ENCODE assay signal across 1 cellular context in genomic region chr7:520503-521161, GRCh38.
TF ChIP-seq lines count a peak whose summit lies in the region.

No MANE protein-coding gene starts in this region.

TF ChIP-seq in H1, 55 proteins besides CTCF, POLR2A, EP300 and RAD21 (continued from another document):
- TF ChIP-seq E2F6 (IDR thresholded peaks at IDR 0.05) (0 out of 2 replicates have a peak, but pooled peaks have one; percentile 11), CTBP2 (IDR thresholded peaks at IDR 0.05; ENCODE audit: borderline replicate concordance, insufficient read depth, insufficient read length, low read length) (peak; percentile 16), CREB1 (IDR thresholded peaks at IDR 0.05) (0 out of 2 replicates have a peak, but pooled peaks have one; percentile 7), MAX (IDR thresholded peaks at IDR 0.05) (no peak)
